11 cellular contexts compared by ENCODE assay signal in genomic region chr2:219576505-219577388, GRCh38. TPM values are rescaled to one million over a fixed set of nuclear protein-coding genes. Genes with fewer than 3 reads are reported as not detected.
A peak's percentile ranks its signal among the peaks of the same experiment; 100 is the strongest.
DNase-seq lines count a peak whose midpoint lies in the region; ATAC-seq and TF ChIP-seq lines count a peak whose summit lies in the region.
"Had no signal": no experiment of that assay in that cellular context is flagged by ENCODE, and none has a peak within 500 bp of the region (broad histone marks: within the 10 kb centered on the region; RNA-seq: fewer than 3 reads in every experiment).

No MANE protein-coding gene starts in this region.

- H3K27ac ChIP-seq in tibial nerve: peak overlapping the region in 1 of 4 donors; percentile 16
- H3K27ac ChIP-seq: BLaER1, HL-60 had no signal

- WGBS in tibial nerve, 2 donors: 17 to 32% methylated on average over 14 of the region's 15 CpGs

- H3K9me3 ChIP-seq in tibial nerve: no peaks in the 10 kb centered on the region
- H3K9me3 ChIP-seq: BLaER1 had no signal

- TF ChIP-seq CTCF in tibial nerve (IDR thresholded peaks at IDR 0.05): no peak

- H3K36me3 ChIP-seq in tibial nerve: no peaks in the 10 kb centered on the region
- H3K36me3 ChIP-seq: BLaER1 had no signal

- peaks cover 0 to 27% of the 10 kb centered on the region in 2 donors for H3K27me3 ChIP-seq in tibial nerve
- H3K27me3 ChIP-seq: BLaER1 had no signal

- peaks cover 0 to 7% (median under 1%) of the 10 kb centered on the region in 4 donors for H3K4me1 ChIP-seq in tibial nerve

- no peak for TF ChIP-seq POLR2A in tibial nerve (IDR thresholded peaks at IDR 0.05)

- no peak overlapping the region for H3K4me3 ChIP-seq in tibial nerve
- H3K4me3 ChIP-seq: BLaER1 had no signal

- peak; percentile 73 for DNase-seq in COLO668 (lab: John Stamatoyannopoulos, UW; ENCODE audit: unreplicated experiment)
- peak; percentile 76 for DNase-seq in HuH-7.5 (ENCODE audit: low spot score)
- DNase-seq in SHP77 treated with DMSO at 0.1 percent for 48 hours (lab: John Stamatoyannopoulos, UW): peak; percentile 60
- peak; percentile 23 for DNase-seq in medulla oblongata (ENCODE audit: extremely low spot score)
- no peak for DNase-seq in tibial nerve (ENCODE audit: low spot score in 2 of 2)
- no peak for DNase-seq in cerebellum (ENCODE audit: low spot score)
- DNase-seq: activated CD4-positive, alpha-beta T cell treated with anti-CD3 and anti-CD28 coated beads, Interleukin-2, amount 50 U/mL, for 4 hours had no signal

- ATAC-seq in HG03108 (IDR thresholded peaks at IDR 0.05; ENCODE audit: unreplicated experiment) (no peak), HG03045 (IDR thresholded peaks at IDR 0.05; ENCODE audit: unreplicated experiment) (no peak)

- TF ChIP-seq EP300 in tibial nerve (IDR thresholded peaks at IDR 0.05): no peak

RNA-seq across cellular contexts. Expression of gene INHA, which starts 4.6 kb away (rescaled TPM):
- total RNA-seq in tibial nerve (1 to 10 TPM in 2 of 4 donors, not detected in 2; 1.1 to 1.4 TPM), cerebellum (0.54 TPM)

RNA-seq across cellular contexts. Expression of gene OBSL1, which starts 5.4 kb away (rescaled TPM):
- 100 to 1,000 TPM in 2 of 4 donors, 10 to 100 TPM in 2; 85.0 to 135 (median 98.3) TPM for total RNA-seq in tibial nerve
- total RNA-seq in cerebellum: 43.1 TPM

RNA-seq across cellular contexts. Expression of gene STK11IP, which starts 20.9 kb away (rescaled TPM):
- 10 to 100 TPM; 33.9 to 77.0 (median 72.3) TPM for total RNA-seq in tibial nerve
- total RNA-seq in cerebellum: 31.0 TPM

RNA-seq across cellular contexts. Expression of gene TMEM198, which starts 32.9 kb away (rescaled TPM):
- total RNA-seq in tibial nerve (1 to 10 TPM; 1.6 to 2.4 (median 1.9) TPM), cerebellum (13.0 TPM)

RNA-seq across cellular contexts. Expression of gene CHPF, which starts 33.1 kb away (rescaled TPM):
- total RNA-seq in tibial nerve (10 to 100 TPM; 51.3 to 91.2 (median 62.9) TPM), cerebellum (21.4 TPM)

Comparison
In these comparisons a context has a peak if more than half of its experiments do, and no peak if none do; other contexts are left out.
1. DNase-seq: peak in COLO668 (single experiment), HuH-7.5 (single experiment), SHP77 treated with DMSO at 0.1 percent for 48 hours (single experiment) and medulla oblongata (single experiment); none in tibial nerve (0 of 2) and cerebellum (single experiment).